1 cellular context compared by ENCODE assay signal in the genomic region with DNA sequence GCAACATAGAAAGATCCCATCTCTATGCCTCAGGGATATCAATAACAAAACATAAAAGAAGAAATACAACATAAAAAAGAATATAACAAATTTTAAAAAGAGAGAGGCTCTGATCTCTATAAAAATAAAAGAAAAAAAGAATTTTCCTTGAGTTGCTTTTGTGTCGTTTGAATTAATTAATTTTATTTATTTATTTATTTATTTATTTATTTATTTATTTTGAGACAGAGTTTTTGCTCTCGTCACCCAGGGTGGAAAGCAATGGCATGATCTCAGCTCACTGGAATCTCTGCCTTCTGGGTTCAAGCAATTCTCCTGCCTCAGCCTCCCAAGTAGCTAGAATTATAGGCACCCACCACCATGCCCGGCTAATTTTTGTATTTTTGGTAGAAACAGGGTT.
TF ChIP-seq lines count a peak whose summit lies in the region.

No MANE protein-coding gene starts in this region.

TF ChIP-seq in K562, 482 proteins besides CTCF, POLR2A, EP300 and RAD21:
- TF ChIP-seq ZNF668 (CRISPR knock-in tag; IDR thresholded peaks at IDR 0.05) (no peak), GATA2 (CRISPR knock-in tag; IDR thresholded peaks at IDR 0.05) (no peak), TCFL5 (CRISPR knock-in tag; conservative IDR thresholded peaks at IDR 0.05) (no peak), BHLHE40 (IDR thresholded peaks at IDR 0.05; ENCODE audit: low read length) (no peak), EHMT2 (IDR thresholded peaks at IDR 0.05) (no peak), KDM2B (CRISPR knock-in tag; IDR thresholded peaks at IDR 0.05) (no peak), XRCC3 (IDR thresholded peaks at IDR 0.05) (no peak), NR3C1 (CRISPR knock-in tag; IDR thresholded peaks at IDR 0.05) (no peak), XRCC5 (IDR thresholded peaks at IDR 0.05; ENCODE audit: low read depth, low read length) (no peak), ZNF584 (CRISPR knock-in tag; IDR thresholded peaks at IDR 0.05; ENCODE audit: low read depth) (no peak), PURB (CRISPR knock-in tag; IDR thresholded peaks at IDR 0.05; ENCODE audit: low read depth) (no peak), ZNF696 (CRISPR knock-in tag; conservative IDR thresholded peaks at IDR 0.05) (no peak), ZNF583 (CRISPR knock-in tag; IDR thresholded peaks at IDR 0.05) (no peak), CAMTA2 (CRISPR knock-in tag; conservative IDR thresholded peaks at IDR 0.05) (no peak), GABPB1 (CRISPR knock-in tag; IDR thresholded peaks at IDR 0.05) (no peak), BRCA1 (IDR thresholded peaks at IDR 0.05) (no peak), BRCA1 (CRISPR knock-in tag; IDR thresholded peaks at IDR 0.05) (no peak), THRAP3 (IDR thresholded peaks at IDR 0.05; ENCODE audit: borderline replicate concordance) (no peak), ZNF3 (CRISPR knock-in tag; IDR thresholded peaks at IDR 0.05) (no peak)
- TF ChIP-seq, protein P1, sequence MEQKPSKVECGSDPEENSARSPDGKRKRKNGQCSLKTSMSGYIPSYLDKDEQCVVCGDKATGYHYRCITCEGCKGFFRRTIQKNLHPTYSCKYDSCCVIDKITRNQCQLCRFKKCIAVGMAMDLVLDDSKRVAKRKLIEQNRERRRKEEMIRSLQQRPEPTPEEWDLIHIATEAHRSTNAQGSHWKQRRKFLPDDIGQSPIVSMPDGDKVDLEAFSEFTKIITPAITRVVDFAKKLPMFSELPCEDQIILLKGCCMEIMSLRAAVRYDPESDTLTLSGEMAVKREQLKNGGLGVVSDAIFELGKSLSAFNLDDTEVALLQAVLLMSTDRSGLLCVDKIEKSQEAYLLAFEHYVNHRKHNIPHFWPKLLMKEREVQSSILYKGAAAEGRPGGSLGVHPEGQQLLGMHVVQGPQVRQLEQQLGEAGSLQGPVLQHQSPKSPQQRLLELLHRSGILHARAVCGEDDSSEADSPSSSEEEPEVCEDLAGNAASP (IDR thresholded peaks at IDR 0.05), result no peak
- TF ChIP-seq, protein P2, sequence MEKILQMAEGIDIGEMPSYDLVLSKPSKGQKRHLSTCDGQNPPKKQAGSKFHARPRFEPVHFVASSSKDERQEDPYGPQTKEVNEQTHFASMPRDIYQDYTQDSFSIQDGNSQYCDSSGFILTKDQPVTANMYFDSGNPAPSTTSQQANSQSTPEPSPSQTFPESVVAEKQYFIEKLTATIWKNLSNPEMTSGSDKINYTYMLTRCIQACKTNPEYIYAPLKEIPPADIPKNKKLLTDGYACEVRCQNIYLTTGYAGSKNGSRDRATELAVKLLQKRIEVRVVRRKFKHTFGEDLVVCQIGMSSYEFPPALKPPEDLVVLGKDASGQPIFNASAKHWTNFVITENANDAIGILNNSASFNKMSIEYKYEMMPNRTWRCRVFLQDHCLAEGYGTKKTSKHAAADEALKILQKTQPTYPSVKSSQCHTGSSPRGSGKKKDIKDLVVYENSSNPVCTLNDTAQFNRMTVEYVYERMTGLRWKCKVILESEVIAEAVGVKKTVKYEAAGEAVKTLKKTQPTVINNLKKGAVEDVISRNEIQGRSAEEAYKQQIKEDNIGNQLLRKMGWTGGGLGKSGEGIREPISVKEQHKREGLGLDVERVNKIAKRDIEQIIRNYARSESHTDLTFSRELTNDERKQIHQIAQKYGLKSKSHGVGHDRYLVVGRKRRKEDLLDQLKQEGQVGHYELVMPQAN (IDR thresholded peaks at IDR 0.05; ENCODE audit: borderline replicate concordance), result no peak
